ENCODE assay signal across 15 cellular contexts in the genomic region with DNA sequence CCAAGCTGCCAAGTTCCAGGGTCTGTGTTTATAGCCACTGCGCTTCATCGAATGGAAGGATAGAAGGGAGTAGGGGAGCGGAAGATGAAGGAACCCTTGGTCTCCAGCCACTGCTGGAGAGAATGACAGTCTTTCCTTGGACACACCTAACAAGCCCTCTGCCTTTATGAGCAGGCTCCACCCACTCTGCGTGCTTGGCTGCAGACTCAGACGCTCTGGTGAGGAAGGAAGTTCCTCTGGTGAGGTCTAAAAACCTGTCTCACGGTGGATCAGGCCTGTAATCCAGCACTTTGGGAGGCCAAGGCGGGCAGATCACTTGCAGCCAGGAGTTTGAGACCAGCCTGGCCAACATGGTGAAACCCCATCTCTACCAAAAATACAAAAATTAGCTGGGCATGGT. TPM values are rescaled to one million over a fixed set of nuclear protein-coding genes. Genes with fewer than 3 reads are reported as not detected.
A peak's percentile ranks its signal among the peaks of the same experiment; 100 is the strongest.
DNase-seq lines count a peak whose midpoint lies in the region; ATAC-seq and TF ChIP-seq lines count a peak whose summit lies in the region.
"Had no signal": no experiment of that assay in that cellular context is flagged by ENCODE, and none has a peak within 500 bp of the region (broad histone marks: within the 10 kb centered on the region; RNA-seq: fewer than 3 reads in every experiment).

No MANE protein-coding gene starts in this region.

- H3K36me3 ChIP-seq in stomach, result no peaks in the 10 kb centered on the region
- H3K36me3 ChIP-seq: neutrophil, SJSA1 had no signal

- peaks cover 0 to 21% (median 0%) of the 10 kb centered on the region in 3 donors for H3K27me3 ChIP-seq in stomach
- H3K27me3 ChIP-seq: SJSA1 had no signal

- no peak for TF ChIP-seq EP300 in stomach (IDR thresholded peaks at IDR 0.05)

- peaks cover 4% of the 10 kb centered on the region for H3K27me3 Mint-ChIP-seq in type B pancreatic cell

- no peak overlapping the region for H3K4me3 Mint-ChIP-seq in type B pancreatic cell

- H3K27ac ChIP-seq in stomach, result no peak overlapping the region
- H3K27ac ChIP-seq: 22Rv1, neutrophil, SJSA1 had no signal

- no peaks in the 10 kb centered on the region for H3K4me1 ChIP-seq in stomach

- peaks cover 24% of the 10 kb centered on the region for H3K4me1 Mint-ChIP-seq in type B pancreatic cell (ENCODE audit: unreplicated experiment)

- no peak for TF ChIP-seq CTCF in foreskin fibroblast (IDR thresholded peaks at IDR 0.05; ENCODE audit: low read depth, low read length)
- TF ChIP-seq CTCF in stomach (IDR thresholded peaks at IDR 0.05), result no peak
- TF ChIP-seq CTCF in type B pancreatic cell (conservative IDR thresholded peaks at IDR 0.05), result no peak

- intact Hi-C loops in stomach (cut with DNase I; ENCODE audit: low total_unique reads), result no loop called here

- peaks cover 5% of the 10 kb centered on the region for H3K9me3 Mint-ChIP-seq in type B pancreatic cell

- WGBS in stomach, 5 donors, result 47 to 57% (median 50%) methylated on average over 7 of the region's 7 CpGs

- H3K27ac Mint-ChIP-seq in type B pancreatic cell, result no peak overlapping the region

- DNase-seq in DMS153 (lab: John Stamatoyannopoulos, UW) (peak; percentile 38), DMS153 treated with DMSO at 0.1 percent for 48 hours (lab: John Stamatoyannopoulos, UW; ENCODE audit: unreplicated experiment) (no peak), RPMI8226 (peak; percentile 38), foreskin fibroblast (peak; percentile 23 to 49), stomach (peak; percentile 32), Kasumi-1 (lab: John Stamatoyannopoulos, UW) (no peak), type B pancreatic cell (ENCODE audit: extremely low spot score, unreplicated experiment) (no peak)
- DNase-seq: activated T-cell treated with anti-CD3 and anti-CD28 coated beads, Interleukin-2, amount 50 U/mL, for 1 hour; anterior cingulate cortex; NCI-H82 had no signal

- ATAC-seq in HG02571 (IDR thresholded peaks at IDR 0.05; ENCODE audit: unreplicated experiment), result no peak

- no peaks in the 10 kb centered on the region for H3K36me3 Mint-ChIP-seq in type B pancreatic cell

- no peak for TF ChIP-seq POLR2A in stomach (IDR thresholded peaks at IDR 0.05)

- no peak overlapping the region for H3K4me3 ChIP-seq in foreskin fibroblast (ENCODE audit: low read depth in 1 of 2, low read length in 2 of 2)
- H3K4me3 ChIP-seq in stomach, result no peak overlapping the region
- H3K4me3 ChIP-seq: SJSA1 had no signal

- H3K9me3 ChIP-seq in stomach, result peaks cover 0 to 2% (median 0%) of the 10 kb centered on the region in 4 donors
- H3K9me3 ChIP-seq: neutrophil, SJSA1 had no signal

RNA-seq across cellular contexts. Expression of a gene that starts 55.4 kb away (rescaled TPM):
- total RNA-seq in stomach (1 to 10 TPM in 1 of 5 donors, not detected in 4; 1.7 TPM), type B pancreatic cell (ENCODE audit: low replicate concordance) (0.24 and 0.40 TPM in 2 replicates)
- not detected for polyA plus RNA-seq in stomach
- polyA plus RNA-seq: liver had no signal

Comparison
In these comparisons a context has a peak if more than half of its experiments do, and no peak if none do; other contexts are left out.
1. DNase-seq: peak in DMS153 (single experiment), RPMI8226 (single experiment), foreskin fibroblast (2 of 2) and stomach (single experiment); none in DMS153 treated with DMSO at 0.1 percent for 48 hours (single experiment), Kasumi-1 (0 of 2) and type B pancreatic cell (single experiment).